Comparison of ENCODE assay signal across 2 cellular contexts in the genomic region with DNA sequence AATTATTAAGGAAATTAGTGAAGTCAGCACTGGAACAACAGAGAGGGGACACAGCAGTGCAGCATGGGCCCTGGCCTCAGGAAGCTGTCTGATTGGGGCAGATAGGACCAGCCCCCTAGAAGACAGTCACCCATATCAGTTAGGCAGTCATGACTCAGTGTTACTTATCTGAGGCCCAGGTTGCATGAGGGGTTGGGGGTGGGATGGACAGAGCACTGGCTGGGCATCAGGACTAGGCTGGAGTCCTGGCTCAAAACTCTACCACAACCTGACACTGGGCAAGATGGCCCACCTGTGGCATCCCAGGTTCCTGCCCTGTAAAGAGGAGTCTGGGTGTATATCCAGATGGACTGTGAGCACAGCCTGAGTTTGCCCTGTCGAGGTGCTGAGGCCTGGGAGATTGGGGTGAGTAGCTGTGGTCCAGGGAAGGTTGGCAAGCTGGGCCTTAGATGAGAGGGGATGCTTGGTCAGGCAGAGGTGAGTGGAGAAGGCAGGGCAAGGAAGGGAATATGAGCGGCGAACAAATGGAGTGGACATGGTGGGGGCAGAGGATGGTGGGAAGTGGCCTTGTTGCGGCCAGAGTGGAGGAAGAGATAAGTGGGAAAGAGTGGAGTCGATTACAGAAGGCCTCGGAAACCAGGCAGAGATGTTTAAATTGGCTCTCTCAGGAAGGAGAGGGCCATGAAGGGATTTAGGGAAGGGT.
TF ChIP-seq lines count a peak whose summit lies in the region.

No MANE protein-coding gene starts in this region.

TF ChIP-seq in K562, 482 proteins besides CTCF, POLR2A, EP300 and RAD21 (continued from another document and continues in another):
- TF ChIP-seq, protein P1, sequence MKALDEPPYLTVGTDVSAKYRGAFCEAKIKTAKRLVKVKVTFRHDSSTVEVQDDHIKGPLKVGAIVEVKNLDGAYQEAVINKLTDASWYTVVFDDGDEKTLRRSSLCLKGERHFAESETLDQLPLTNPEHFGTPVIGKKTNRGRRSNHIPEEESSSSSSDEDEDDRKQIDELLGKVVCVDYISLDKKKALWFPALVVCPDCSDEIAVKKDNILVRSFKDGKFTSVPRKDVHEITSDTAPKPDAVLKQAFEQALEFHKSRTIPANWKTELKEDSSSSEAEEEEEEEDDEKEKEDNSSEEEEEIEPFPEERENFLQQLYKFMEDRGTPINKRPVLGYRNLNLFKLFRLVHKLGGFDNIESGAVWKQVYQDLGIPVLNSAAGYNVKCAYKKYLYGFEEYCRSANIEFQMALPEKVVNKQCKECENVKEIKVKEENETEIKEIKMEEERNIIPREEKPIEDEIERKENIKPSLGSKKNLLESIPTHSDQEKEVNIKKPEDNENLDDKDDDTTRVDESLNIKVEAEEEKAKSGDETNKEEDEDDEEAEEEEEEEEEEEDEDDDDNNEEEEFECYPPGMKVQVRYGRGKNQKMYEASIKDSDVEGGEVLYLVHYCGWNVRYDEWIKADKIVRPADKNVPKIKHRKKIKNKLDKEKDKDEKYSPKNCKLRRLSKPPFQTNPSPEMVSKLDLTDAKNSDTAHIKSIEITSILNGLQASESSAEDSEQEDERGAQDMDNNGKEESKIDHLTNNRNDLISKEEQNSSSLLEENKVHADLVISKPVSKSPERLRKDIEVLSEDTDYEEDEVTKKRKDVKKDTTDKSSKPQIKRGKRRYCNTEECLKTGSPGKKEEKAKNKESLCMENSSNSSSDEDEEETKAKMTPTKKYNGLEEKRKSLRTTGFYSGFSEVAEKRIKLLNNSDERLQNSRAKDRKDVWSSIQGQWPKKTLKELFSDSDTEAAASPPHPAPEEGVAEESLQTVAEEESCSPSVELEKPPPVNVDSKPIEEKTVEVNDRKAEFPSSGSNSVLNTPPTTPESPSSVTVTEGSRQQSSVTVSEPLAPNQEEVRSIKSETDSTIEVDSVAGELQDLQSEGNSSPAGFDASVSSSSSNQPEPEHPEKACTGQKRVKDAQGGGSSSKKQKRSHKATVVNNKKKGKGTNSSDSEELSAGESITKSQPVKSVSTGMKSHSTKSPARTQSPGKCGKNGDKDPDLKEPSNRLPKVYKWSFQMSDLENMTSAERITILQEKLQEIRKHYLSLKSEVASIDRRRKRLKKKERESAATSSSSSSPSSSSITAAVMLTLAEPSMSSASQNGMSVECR (CRISPR knock-in tag; IDR thresholded peaks at IDR 0.05), result peak; percentile 34; the same call in 1 of the 2 replicates
- 0 out of 2 replicates have a peak, but pooled peaks have one; percentile 18 for TF ChIP-seq ZNF133 (CRISPR knock-in tag; IDR thresholded peaks at IDR 0.05)
- no peak for TF ChIP-seq ZNF184 (CRISPR knock-in tag; IDR thresholded peaks at IDR 0.05)
- TF ChIP-seq, protein P2, sequence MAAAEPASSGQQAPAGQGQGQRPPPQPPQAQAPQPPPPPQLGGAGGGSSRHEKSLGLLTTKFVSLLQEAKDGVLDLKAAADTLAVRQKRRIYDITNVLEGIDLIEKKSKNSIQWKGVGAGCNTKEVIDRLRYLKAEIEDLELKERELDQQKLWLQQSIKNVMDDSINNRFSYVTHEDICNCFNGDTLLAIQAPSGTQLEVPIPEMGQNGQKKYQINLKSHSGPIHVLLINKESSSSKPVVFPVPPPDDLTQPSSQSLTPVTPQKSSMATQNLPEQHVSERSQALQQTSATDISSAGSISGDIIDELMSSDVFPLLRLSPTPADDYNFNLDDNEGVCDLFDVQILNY (CRISPR knock-in tag; IDR thresholded peaks at IDR 0.05), result no peak
- TF ChIP-seq ZNF274 (IDR thresholded peaks at IDR 0.05; ENCODE audit: borderline replicate concordance, low read depth, low read length), result no peak
- no peak for TF ChIP-seq ZNF212 (CRISPR knock-in tag; IDR thresholded peaks at IDR 0.05)
- no peak; the same call in none of the 2 replicates for TF ChIP-seq CC2D1A (IDR thresholded peaks at IDR 0.05)
- peak; percentile 96 for TF ChIP-seq ZNF316 (IDR thresholded peaks at IDR 0.05)
- TF ChIP-seq L3MBTL2 (IDR thresholded peaks at IDR 0.05), result peak; percentile 54
- peak; percentile 76; the same call in 1 of the 2 replicates for TF ChIP-seq MIER1 (IDR thresholded peaks at IDR 0.05; ENCODE audit: low read depth)
- peak; percentile 75 to 90 for TF ChIP-seq TRIM24 (IDR thresholded peaks at IDR 0.05)
- TF ChIP-seq, protein P3, sequence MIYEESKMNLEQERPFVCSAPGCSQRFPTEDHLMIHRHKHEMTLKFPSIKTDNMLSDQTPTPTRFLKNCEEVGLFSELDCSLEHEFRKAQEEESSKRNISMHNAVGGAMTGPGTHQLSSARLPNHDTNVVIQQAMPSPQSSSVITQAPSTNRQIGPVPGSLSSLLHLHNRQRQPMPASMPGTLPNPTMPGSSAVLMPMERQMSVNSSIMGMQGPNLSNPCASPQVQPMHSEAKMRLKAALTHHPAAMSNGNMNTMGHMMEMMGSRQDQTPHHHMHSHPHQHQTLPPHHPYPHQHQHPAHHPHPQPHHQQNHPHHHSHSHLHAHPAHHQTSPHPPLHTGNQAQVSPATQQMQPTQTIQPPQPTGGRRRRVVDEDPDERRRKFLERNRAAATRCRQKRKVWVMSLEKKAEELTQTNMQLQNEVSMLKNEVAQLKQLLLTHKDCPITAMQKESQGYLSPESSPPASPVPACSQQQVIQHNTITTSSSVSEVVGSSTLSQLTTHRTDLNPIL (CRISPR knock-in tag; IDR thresholded peaks at IDR 0.05), result peak; percentile 39; the same call in 1 of the 2 replicates
- TF ChIP-seq XRCC5 (IDR thresholded peaks at IDR 0.05; ENCODE audit: low read depth, low read length), result no peak
- TF ChIP-seq ZBTB17 (CRISPR knock-in tag; IDR thresholded peaks at IDR 0.05), result peak; percentile 84; the same call in 1 of the 2 replicates
- peak in 1 of 2 experiments; percentile 71; a peak in 2 of 4 replicates for TF ChIP-seq TEAD1 (CRISPR knock-in tag; IDR thresholded peaks at IDR 0.05)
- TF ChIP-seq RUNX1 (IDR thresholded peaks at IDR 0.05; ENCODE audit: low read depth), result peak; percentile 80
- peak; percentile 67; the same call in 1 of the 2 replicates for TF ChIP-seq BCOR (IDR thresholded peaks at IDR 0.05)
- TF ChIP-seq, protein P4, sequence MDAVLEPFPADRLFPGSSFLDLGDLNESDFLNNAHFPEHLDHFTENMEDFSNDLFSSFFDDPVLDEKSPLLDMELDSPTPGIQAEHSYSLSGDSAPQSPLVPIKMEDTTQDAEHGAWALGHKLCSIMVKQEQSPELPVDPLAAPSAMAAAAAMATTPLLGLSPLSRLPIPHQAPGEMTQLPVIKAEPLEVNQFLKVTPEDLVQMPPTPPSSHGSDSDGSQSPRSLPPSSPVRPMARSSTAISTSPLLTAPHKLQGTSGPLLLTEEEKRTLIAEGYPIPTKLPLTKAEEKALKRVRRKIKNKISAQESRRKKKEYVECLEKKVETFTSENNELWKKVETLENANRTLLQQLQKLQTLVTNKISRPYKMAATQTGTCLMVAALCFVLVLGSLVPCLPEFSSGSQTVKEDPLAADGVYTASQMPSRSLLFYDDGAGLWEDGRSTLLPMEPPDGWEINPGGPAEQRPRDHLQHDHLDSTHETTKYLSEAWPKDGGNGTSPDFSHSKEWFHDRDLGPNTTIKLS (IDR thresholded peaks at IDR 0.05; ENCODE audit: borderline replicate concordance, low read depth), result no peak; the same call in 1 of the 2 replicates
- TF ChIP-seq SOX6 (IDR thresholded peaks at IDR 0.05), result peak; percentile 89
- TF ChIP-seq ZNF551 (CRISPR knock-in tag; IDR thresholded peaks at IDR 0.05), result no peak
- TF ChIP-seq ATF7 (IDR thresholded peaks at IDR 0.05), result peak; percentile 85

TF ChIP-seq in WTC11, 78 proteins besides CTCF, POLR2A, EP300 and RAD21 (continued from another document):
- TF ChIP-seq, protein P1 (CRISPR knock-in tag; IDR thresholded peaks at IDR 0.05; ENCODE audit: borderline replicate concordance), result no peak
- TF ChIP-seq, protein P5, sequence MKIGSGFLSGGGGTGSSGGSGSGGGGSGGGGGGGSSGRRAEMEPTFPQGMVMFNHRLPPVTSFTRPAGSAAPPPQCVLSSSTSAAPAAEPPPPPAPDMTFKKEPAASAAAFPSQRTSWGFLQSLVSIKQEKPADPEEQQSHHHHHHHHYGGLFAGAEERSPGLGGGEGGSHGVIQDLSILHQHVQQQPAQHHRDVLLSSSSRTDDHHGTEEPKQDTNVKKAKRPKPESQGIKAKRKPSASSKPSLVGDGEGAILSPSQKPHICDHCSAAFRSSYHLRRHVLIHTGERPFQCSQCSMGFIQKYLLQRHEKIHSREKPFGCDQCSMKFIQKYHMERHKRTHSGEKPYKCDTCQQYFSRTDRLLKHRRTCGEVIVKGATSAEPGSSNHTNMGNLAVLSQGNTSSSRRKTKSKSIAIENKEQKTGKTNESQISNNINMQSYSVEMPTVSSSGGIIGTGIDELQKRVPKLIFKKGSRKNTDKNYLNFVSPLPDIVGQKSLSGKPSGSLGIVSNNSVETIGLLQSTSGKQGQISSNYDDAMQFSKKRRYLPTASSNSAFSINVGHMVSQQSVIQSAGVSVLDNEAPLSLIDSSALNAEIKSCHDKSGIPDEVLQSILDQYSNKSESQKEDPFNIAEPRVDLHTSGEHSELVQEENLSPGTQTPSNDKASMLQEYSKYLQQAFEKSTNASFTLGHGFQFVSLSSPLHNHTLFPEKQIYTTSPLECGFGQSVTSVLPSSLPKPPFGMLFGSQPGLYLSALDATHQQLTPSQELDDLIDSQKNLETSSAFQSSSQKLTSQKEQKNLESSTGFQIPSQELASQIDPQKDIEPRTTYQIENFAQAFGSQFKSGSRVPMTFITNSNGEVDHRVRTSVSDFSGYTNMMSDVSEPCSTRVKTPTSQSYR (CRISPR knock-in tag; IDR thresholded peaks at IDR 0.05), result no peak
- no peak for TF ChIP-seq GTF2I (CRISPR knock-in tag; conservative IDR thresholded peaks at IDR 0.05)
- TF ChIP-seq, protein P6, sequence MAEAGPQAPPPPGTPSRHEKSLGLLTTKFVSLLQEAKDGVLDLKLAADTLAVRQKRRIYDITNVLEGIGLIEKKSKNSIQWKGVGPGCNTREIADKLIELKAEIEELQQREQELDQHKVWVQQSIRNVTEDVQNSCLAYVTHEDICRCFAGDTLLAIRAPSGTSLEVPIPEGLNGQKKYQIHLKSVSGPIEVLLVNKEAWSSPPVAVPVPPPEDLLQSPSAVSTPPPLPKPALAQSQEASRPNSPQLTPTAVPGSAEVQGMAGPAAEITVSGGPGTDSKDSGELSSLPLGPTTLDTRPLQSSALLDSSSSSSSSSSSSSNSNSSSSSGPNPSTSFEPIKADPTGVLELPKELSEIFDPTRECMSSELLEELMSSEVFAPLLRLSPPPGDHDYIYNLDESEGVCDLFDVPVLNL (CRISPR knock-in tag; IDR thresholded peaks at IDR 0.05; ENCODE audit: borderline replicate concordance, low read depth), result no peak
